In the genomic region with DNA sequence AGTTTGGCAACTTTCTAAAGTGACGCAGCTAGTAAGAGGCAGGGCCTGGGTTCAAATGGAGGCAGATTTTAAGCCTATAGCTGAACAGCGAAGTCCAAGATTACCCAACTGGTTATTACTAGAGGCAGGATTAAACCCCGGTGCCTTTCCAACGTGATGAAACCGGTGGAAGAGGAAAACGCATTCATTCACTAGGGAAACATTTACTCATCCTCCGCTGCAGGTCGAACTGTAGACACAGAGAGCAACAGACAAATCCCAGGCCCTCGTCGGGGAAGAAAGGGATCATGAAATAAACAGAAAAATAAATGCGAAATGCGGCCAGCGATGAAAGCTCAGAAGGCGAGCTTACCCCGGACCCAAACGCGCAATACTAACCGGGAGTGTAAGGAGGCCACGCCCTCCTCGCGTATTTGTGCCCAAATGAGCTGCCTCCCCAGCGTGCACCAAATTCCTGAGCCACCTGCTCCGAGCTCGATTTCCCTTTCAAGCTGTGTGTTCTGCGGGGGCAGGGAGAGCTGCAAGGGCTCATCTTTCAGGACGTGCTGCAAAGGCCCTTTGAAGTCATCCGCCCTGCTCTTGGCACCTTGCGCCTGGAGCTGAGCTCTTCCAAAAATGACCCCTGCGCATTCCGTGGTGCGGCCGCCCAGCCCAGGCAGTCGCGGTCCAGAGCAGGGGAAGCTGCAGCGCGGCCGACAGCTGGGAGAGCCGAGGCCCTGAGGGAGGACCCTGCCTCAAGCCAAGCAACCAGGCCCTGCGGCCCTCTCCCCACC, we compare ENCODE assay signal across 8 cellular contexts. TPM values are rescaled to one million over a fixed set of nuclear protein-coding genes. Genes with fewer than 3 reads are reported as not detected.
DNase-seq lines count a peak whose midpoint lies in the region; ATAC-seq, FAIRE-seq and TF ChIP-seq lines count a peak whose summit lies in the region.

No MANE protein-coding gene starts in this region.

- H3K4me1 ChIP-seq in left ventricle myocardium inferior (peaks cover 18% of the 10 kb centered on the region), pancreas (peaks cover 0 to 11% (median 0%) of the 10 kb centered on the region in 3 donors)

- H3K9me3 ChIP-seq in T-helper 17 cell (ENCODE audit: control insufficient read depth, low read length, poor library complexity, severe bottlenecking) (no peaks in the 10 kb centered on the region), left ventricle myocardium inferior (replicated peaks) (no peaks in the 10 kb centered on the region), pancreas (no peaks in the 10 kb centered on the region)

- H3K27ac Mint-ChIP-seq in T-helper 17 cell, result no peak overlapping the region

- H3K27me3 Mint-ChIP-seq in T-helper 17 cell, result peaks cover 86% of the 10 kb centered on the region

- H3K36me3 ChIP-seq in left ventricle myocardium inferior (no peaks in the 10 kb centered on the region), pancreas (no peaks in the 10 kb centered on the region)

- 13 to 23% methylated on average over 34 to 39 of the region's 39 CpGs for WGBS in pancreas, 2 donors

- TF ChIP-seq CTCF in left ventricle myocardium inferior (IDR thresholded peaks at IDR 0.05; ENCODE audit: borderline replicate concordance) (no peak), pancreas (IDR thresholded peaks at IDR 0.05) (no peak)

- no peak for FAIRE-seq in pancreas (lab: Jason Lieb, UNC)

- H3K27me3 ChIP-seq in left ventricle myocardium inferior (ENCODE audit: low read depth) (peaks cover 44% of the 10 kb centered on the region), pancreas (no peaks in the 10 kb centered on the region)

- intact Hi-C loops in left ventricle myocardium inferior (cut with micrococcal nuclease), result no loop called here
- intact Hi-C loops in pancreas (cut with DNase I), result no loop called here

- peaks cover 4% of the 10 kb centered on the region for H3K4me1 Mint-ChIP-seq in T-helper 17 cell

- H3K36me3 Mint-ChIP-seq in T-helper 17 cell (ENCODE audit: low read depth), result peaks cover 6% of the 10 kb centered on the region

- H3K4me3 ChIP-seq in left ventricle myocardium inferior (peak overlapping the region; percentile 54), pancreas (peak overlapping the region in 2 of 4 donors; percentile 17 to 18)

- H3K4me3 Mint-ChIP-seq in T-helper 17 cell, result no peak overlapping the region

- peak; percentile 7 for DNase-seq in EH (ENCODE audit: low read depth)
- no peak for DNase-seq in T-helper 17 cell
- peak; percentile 31 for DNase-seq in left ventricle myocardium inferior
- peak in 2 of 6 donors; percentile 36 to 42 for DNase-seq in pancreas
- DNase-seq in HuH-7 (ENCODE audit: low spot score), result no peak
- no peak for DNase-seq in activated effector memory CD4-positive, alpha-beta T cell treated with anti-CD3 and anti-CD28 coated beads, Interleukin-2, amount 50 U/mL, for 16 hours

- peak; percentile 51 for ATAC-seq in T-helper 17 cell
- peak in 3 of 4 donors; percentile 28 to 42 (median 37) for ATAC-seq in pancreas
- no peak for ATAC-seq in GM21390 (IDR thresholded peaks at IDR 0.05; ENCODE audit: unreplicated experiment)
- ATAC-seq in HG02840 (IDR thresholded peaks at IDR 0.05; ENCODE audit: low FRiP score, unreplicated experiment), result no peak

- H3K27ac ChIP-seq in left ventricle myocardium inferior (replicated peaks) (no peak overlapping the region), pancreas (peak overlapping the region in 2 of 4 donors; percentile 9 to 17)

RNA-seq across cellular contexts. Expression of gene PDYN, which starts 46.9 kb away (rescaled TPM):
- total RNA-seq in T-helper 17 cell (not detected), left ventricle myocardium inferior (not detected), pancreas (not detected)
- not detected for polyA plus RNA-seq in pancreas

RNA-seq across cellular contexts. Expression of gene SIRPA, which starts 51.7 kb away (rescaled TPM):
- total RNA-seq in T-helper 17 cell (1 to 10 TPM in 1 of 2 donors, under 1 TPM in 1; 0.86 to 2.6 TPM), left ventricle myocardium inferior (25.5 TPM), pancreas (10 to 100 TPM in 2 of 6 donors, 1 to 10 TPM in 4; 7.2 to 25.8 (median 8.5) TPM)
- 10 to 100 TPM in 1 of 2 donors, 1 to 10 TPM in 1; 8.6 to 13.1 TPM for polyA plus RNA-seq in pancreas

Comparison
In these comparisons a context has a peak if more than half of its experiments do, and no peak if none do; other contexts are left out.
1. DNase-seq: peak in EH (single experiment) and left ventricle myocardium inferior (single experiment); none in T-helper 17 cell (0 of 3), HuH-7 (single experiment) and activated effector memory CD4-positive, alpha-beta T cell treated with anti-CD3 and anti-CD28 coated beads, Interleukin-2, amount 50 U/mL, for 16 hours (single experiment).
2. ATAC-seq: peak in T-helper 17 cell (single experiment) and pancreas (3 of 4); none in GM21390 (single experiment) and HG02840 (single experiment).